Comparison of ENCODE assay signal across 9 cellular contexts in genomic region chr13:110676511-110677204, GRCh38. TPM values are rescaled to one million over a fixed set of nuclear protein-coding genes. Genes with fewer than 3 reads are reported as not detected.
DNase-seq lines count a peak whose midpoint lies in the region; ATAC-seq and TF ChIP-seq lines count a peak whose summit lies in the region.
"Had no signal": no experiment of that assay in that cellular context is flagged by ENCODE, and none has a peak within 500 bp of the region (broad histone marks: within the 10 kb centered on the region; RNA-seq: fewer than 3 reads in every experiment).

No MANE protein-coding gene starts in this region.

- peak; percentile 68 for ATAC-seq in GM18873 (IDR thresholded peaks at IDR 0.05; ENCODE audit: low FRiP score, unreplicated experiment)
- ATAC-seq in HG02571 (IDR thresholded peaks at IDR 0.05; ENCODE audit: unreplicated experiment), result peak; percentile 55

- no peak overlapping the region for H3K4me3 Mint-ChIP-seq in neural crest cell

- no peaks in the 10 kb centered on the region for H3K27me3 ChIP-seq in HAP-1 (ENCODE audit: low read depth)
- H3K27me3 ChIP-seq: cardiac muscle cell had no signal

- H3K36me3 Mint-ChIP-seq in neural crest cell (ENCODE audit: low read depth), result peaks cover 55% of the 10 kb centered on the region

- H3K27ac Mint-ChIP-seq in neural crest cell (ENCODE audit: unreplicated experiment), result peak overlapping the region; percentile 57

- H3K27me3 Mint-ChIP-seq in neural crest cell (ENCODE audit: low read depth), result no peaks in the 10 kb centered on the region

- peaks cover 36% of the 10 kb centered on the region for H3K36me3 ChIP-seq in HAP-1 (replicated peaks)

- no peaks in the 10 kb centered on the region for H3K4me1 Mint-ChIP-seq in neural crest cell

- no peak overlapping the region for H3K4me3 ChIP-seq in HAP-1
- H3K4me3 ChIP-seq: cardiac muscle cell had no signal

- H3K9me3 ChIP-seq in HAP-1, result no peaks in the 10 kb centered on the region

- in situ Hi-C loops in HAP-1 (cut with MboI; ENCODE audit: low sequenced_read_pairs), result no loop called here

- H3K9me3 Mint-ChIP-seq in neural crest cell, result no peaks in the 10 kb centered on the region

- no peak for TF ChIP-seq CTCF in neural crest cell (conservative IDR thresholded peaks at IDR 0.05)

- no peaks in the 10 kb centered on the region for H3K4me1 ChIP-seq in HAP-1

- DNase-seq in NCI-H2107 treated with DMSO at 0.1 percent for 48 hours (lab: John Stamatoyannopoulos, UW; ENCODE audit: unreplicated experiment), result peak; percentile 59
- no peak for DNase-seq in neural crest cell (ENCODE audit: low read depth, low spot score)
- no peak for DNase-seq in NCI-H226
- DNase-seq in dermis blood vessel endothelial cell, result no peak
- DNase-seq in HAP-1 (ENCODE audit: low spot score in 2 of 2), result no peak
- no peak for DNase-seq in NCI-H1417 treated with DMSO at 0.1 percent for 48 hours (lab: John Stamatoyannopoulos, UW)

RNA-seq across cellular contexts. Expression of gene CARS2, which starts 29.3 kb away (rescaled TPM):
- total RNA-seq in neural crest cell (81.5 and 92.3 TPM in 2 replicates), dermis blood vessel endothelial cell (47.6 and 64.1 TPM in 2 replicates)

RNA-seq across cellular contexts. Expression of gene ING1, which starts 36.8 kb away (rescaled TPM):
- 26.8 and 29.6 TPM in 2 replicates for total RNA-seq in neural crest cell
- total RNA-seq in dermis blood vessel endothelial cell, result 14.3 and 18.0 TPM in 2 replicates
